3 cellular contexts compared by ENCODE assay signal in the genomic region with DNA sequence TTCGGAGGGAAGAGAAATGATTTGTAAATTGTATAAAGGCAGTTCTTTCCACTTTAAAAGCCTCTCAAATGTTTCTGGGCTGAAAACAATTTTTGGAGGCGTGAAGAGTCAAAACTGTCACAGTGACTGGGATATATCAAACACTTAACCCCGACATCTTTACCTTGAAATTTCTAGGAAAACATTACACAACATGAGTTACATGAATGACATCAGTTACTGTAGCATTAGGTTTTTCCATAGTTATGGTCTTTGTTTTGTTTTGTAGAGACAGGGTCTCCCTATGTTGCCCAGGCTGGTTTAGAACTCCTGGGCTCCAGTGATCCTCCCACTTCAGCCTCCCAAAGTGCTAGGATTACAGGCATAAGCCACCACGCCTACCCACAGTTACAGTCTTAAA.
TF ChIP-seq lines count a peak whose summit lies in the region.

No MANE protein-coding gene starts in this region.

TF ChIP-seq in HepG2, 621 proteins besides CTCF, POLR2A, EP300 and RAD21:
- TF ChIP-seq, protein P1, sequence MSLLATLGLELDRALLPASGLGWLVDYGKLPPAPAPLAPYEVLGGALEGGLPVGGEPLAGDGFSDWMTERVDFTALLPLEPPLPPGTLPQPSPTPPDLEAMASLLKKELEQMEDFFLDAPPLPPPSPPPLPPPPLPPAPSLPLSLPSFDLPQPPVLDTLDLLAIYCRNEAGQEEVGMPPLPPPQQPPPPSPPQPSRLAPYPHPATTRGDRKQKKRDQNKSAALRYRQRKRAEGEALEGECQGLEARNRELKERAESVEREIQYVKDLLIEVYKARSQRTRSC (CRISPR knock-in tag; IDR thresholded peaks at IDR 0.05; ENCODE audit: low read depth): no peak
- TF ChIP-seq, protein P2, sequence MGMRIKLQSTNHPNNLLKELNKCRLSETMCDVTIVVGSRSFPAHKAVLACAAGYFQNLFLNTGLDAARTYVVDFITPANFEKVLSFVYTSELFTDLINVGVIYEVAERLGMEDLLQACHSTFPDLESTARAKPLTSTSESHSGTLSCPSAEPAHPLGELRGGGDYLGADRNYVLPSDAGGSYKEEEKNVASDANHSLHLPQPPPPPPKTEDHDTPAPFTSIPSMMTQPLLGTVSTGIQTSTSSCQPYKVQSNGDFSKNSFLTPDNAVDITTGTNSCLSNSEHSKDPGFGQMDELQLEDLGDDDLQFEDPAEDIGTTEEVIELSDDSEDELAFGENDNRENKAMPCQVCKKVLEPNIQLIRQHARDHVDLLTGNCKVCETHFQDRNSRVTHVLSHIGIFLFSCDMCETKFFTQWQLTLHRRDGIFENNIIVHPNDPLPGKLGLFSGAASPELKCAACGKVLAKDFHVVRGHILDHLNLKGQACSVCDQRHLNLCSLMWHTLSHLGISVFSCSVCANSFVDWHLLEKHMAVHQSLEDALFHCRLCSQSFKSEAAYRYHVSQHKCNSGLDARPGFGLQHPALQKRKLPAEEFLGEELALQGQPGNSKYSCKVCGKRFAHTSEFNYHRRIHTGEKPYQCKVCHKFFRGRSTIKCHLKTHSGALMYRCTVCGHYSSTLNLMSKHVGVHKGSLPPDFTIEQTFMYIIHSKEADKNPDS (CRISPR knock-in tag; IDR thresholded peaks at IDR 0.05): no peak
- TF ChIP-seq HDAC2 (CRISPR knock-in tag; IDR thresholded peaks at IDR 0.05) (no peak), BCL6 (CRISPR knock-in tag; IDR thresholded peaks at IDR 0.05) (peak; percentile 77), RBM22 (optimal IDR thresholded peaks at IDR 0.05; ENCODE audit: low read length) (peak; percentile 39), RFXAP (CRISPR knock-in tag; IDR thresholded peaks at IDR 0.05; ENCODE audit: borderline replicate concordance) (no peak), POLR2G (IDR thresholded peaks at IDR 0.05; ENCODE audit: low read depth, low read length) (peak; percentile 38; the same call in 1 of the 2 replicates), KDM4B (CRISPR knock-in tag; IDR thresholded peaks at IDR 0.05) (no peak)
- TF ChIP-seq, protein P3, sequence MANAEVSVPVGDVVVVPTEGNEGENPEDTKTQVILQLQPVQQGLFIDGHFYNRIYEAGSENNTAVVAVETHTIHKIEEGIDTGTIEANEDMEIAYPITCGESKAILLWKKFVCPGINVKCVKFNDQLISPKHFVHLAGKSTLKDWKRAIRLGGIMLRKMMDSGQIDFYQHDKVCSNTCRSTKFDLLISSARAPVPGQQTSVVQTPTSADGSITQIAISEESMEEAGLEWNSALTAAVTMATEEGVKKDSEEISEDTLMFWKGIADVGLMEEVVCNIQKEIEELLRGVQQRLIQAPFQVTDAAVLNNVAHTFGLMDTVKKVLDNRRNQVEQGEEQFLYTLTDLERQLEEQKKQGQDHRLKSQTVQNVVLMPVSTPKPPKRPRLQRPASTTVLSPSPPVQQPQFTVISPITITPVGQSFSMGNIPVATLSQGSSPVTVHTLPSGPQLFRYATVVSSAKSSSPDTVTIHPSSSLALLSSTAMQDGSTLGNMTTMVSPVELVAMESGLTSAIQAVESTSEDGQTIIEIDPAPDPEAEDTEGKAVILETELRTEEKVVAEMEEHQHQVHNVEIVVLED (CRISPR knock-in tag; IDR thresholded peaks at IDR 0.05; ENCODE audit: borderline replicate concordance): no peak

TF ChIP-seq in WTC11, 78 proteins besides CTCF, POLR2A, EP300 and RAD21:
- TF ChIP-seq, protein P4, sequence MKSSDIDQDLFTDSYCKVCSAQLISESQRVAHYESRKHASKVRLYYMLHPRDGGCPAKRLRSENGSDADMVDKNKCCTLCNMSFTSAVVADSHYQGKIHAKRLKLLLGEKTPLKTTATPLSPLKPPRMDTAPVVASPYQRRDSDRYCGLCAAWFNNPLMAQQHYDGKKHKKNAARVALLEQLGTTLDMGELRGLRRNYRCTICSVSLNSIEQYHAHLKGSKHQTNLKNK (CRISPR knock-in tag; IDR thresholded peaks at IDR 0.05): no peak
- TF ChIP-seq ZNF121 (CRISPR knock-in tag; IDR thresholded peaks at IDR 0.05) (peak; percentile 65; the same call in 1 of the 2 replicates), HMGA2 (CRISPR knock-in tag; IDR thresholded peaks at IDR 0.05) (no peak), GTF2I (CRISPR knock-in tag; conservative IDR thresholded peaks at IDR 0.05) (no peak)
- TF ChIP-seq, protein P5, sequence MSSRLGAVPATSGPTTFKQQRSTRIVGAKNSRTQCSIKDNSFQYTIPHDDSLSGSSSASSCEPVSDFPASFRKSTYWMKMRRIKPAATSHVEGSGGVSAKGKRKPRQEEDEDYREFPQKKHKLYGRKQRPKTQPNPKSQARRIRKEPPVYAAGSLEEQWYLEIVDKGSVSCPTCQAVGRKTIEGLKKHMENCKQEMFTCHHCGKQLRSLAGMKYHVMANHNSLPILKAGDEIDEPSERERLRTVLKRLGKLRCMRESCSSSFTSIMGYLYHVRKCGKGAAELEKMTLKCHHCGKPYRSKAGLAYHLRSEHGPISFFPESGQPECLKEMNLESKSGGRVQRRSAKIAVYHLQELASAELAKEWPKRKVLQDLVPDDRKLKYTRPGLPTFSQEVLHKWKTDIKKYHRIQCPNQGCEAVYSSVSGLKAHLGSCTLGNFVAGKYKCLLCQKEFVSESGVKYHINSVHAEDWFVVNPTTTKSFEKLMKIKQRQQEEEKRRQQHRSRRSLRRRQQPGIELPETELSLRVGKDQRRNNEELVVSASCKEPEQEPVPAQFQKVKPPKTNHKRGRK (CRISPR knock-in tag; IDR thresholded peaks at IDR 0.05; ENCODE audit: borderline replicate concordance): no peak

TF ChIP-seq in H1, 55 proteins besides CTCF, POLR2A, EP300 and RAD21:
- peak; percentile 44; the same call in 1 of the 2 replicates for TF ChIP-seq POLR2AphosphoS5 (IDR thresholded peaks at IDR 0.05; ENCODE audit: low read depth, low read length)
- TF ChIP-seq, protein P6, sequence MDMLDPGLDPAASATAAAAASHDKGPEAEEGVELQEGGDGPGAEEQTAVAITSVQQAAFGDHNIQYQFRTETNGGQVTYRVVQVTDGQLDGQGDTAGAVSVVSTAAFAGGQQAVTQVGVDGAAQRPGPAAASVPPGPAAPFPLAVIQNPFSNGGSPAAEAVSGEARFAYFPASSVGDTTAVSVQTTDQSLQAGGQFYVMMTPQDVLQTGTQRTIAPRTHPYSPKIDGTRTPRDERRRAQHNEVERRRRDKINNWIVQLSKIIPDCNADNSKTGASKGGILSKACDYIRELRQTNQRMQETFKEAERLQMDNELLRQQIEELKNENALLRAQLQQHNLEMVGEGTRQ (IDR thresholded peaks at IDR 0.05; ENCODE audit: low read length): no peak
